26 cellular contexts compared by ENCODE assay signal in the genomic region with DNA sequence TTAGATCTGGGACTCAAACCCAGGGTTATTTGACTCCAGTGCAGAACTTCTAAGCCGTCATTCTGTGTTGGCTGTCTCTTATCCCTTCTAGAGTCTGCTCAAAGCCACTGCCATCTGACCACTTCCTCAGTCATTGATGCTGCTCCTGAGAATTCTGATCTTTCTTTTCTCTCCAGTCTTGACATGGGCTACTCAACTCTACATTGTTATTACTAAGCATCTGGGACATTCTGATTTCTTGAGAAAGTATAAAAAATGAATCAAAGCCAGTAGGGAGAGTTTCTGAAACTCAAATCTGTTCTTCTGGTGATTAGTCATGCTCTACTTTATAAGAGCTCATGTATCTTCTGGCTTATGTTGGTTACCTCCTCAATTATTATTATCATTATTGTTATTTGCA.
"Had no signal": no experiment of that assay in that cellular context is flagged by ENCODE, and none has a peak within 500 bp of the region (broad histone marks: within the 10 kb centered on the region; RNA-seq: fewer than 3 reads in every experiment).

No MANE protein-coding gene starts in this region.

- H3K27ac ChIP-seq: SK-N-MC, VCaP had no signal

- ATAC-seq: activated CD8-positive, alpha-beta T cell treated with anti-CD3 and anti-CD28 coated beads for 36 hours; Panc1; Right ventricle myocardium inferior; T-cell had no signal

- H3K4me3 Mint-ChIP-seq: activated CD8-positive, alpha-beta T cell treated with anti-CD3 and anti-CD28 coated beads for 36 hours; activated naive CD8-positive, alpha-beta T cell treated with anti-CD3 and anti-CD28 coated beads for 36 hours; activated T-helper 1 cell treated with anti-CD3 and anti-CD28 coated beads, Interleukin-12 subunit alpha, Interleukin-12 subunit beta, Interleukin-2, Interleukin-4 antibody, amounts not matched to agents 30 ng/mL and 10 ng/mL and 1 ng/mL, durations not matched to agents 14 hours and 24 hours and 36 hours; IgD-negative memory B cell; T-cell had no signal

- DNase-seq: activated CD4-positive, CD25-positive, alpha-beta regulatory T cell; activated CD8-positive, alpha-beta memory T cell treated with anti-CD3 and anti-CD28 coated beads, Interleukin-2, amount 50 U/mL, for 4 hours; activated CD8-positive, alpha-beta T cell treated with anti-CD3 and anti-CD28 coated beads for 36 hours; activated effector memory CD4-positive, alpha-beta T cell treated with anti-CD3 and anti-CD28 coated beads, Interleukin-2, amount 50 U/mL, for 16 hours; activated naive CD4-positive, alpha-beta T cell treated with Interleukin-2 at 50 U/mL for 16 hours; activated naive CD8-positive, alpha-beta T cell treated with anti-CD3 and anti-CD28 coated beads for 36 hours; KG1; NCI-H1092; NCI-H1417 treated with DMSO at 0.1 percent for 48 hours; NCI-H1694; NCI-H2029; NCI-H2107; NCI-H2171 treated with DMSO at 0.1 percent for 48 hours; NCI-H345; NCI-H510A; NCI-H526 treated with DMSO at 0.1 percent for 48 hours; NCI-H82; OCI-M1; RPMI8226; T-cell had no signal

- H3K36me3 Mint-ChIP-seq: activated naive CD8-positive, alpha-beta T cell treated with anti-CD3 and anti-CD28 coated beads for 36 hours; IgD-negative memory B cell; T-cell had no signal

- H3K4me3 ChIP-seq: SK-N-MC had no signal

- H3K27ac Mint-ChIP-seq: activated CD8-positive, alpha-beta T cell treated with anti-CD3 and anti-CD28 coated beads for 36 hours; activated naive CD8-positive, alpha-beta T cell treated with anti-CD3 and anti-CD28 coated beads for 36 hours; activated T-helper 1 cell treated with anti-CD3 and anti-CD28 coated beads, Interleukin-12 subunit alpha, Interleukin-12 subunit beta, Interleukin-2, Interleukin-4 antibody, amounts not matched to agents 30 ng/mL and 10 ng/mL and 1 ng/mL, durations not matched to agents 14 hours and 24 hours and 36 hours; IgD-negative memory B cell; T-cell had no signal

- H3K4me1 Mint-ChIP-seq: activated naive CD8-positive, alpha-beta T cell treated with anti-CD3 and anti-CD28 coated beads for 36 hours had no signal

- H3K27me3 Mint-ChIP-seq: activated CD8-positive, alpha-beta T cell treated with anti-CD3 and anti-CD28 coated beads for 36 hours; IgD-negative memory B cell; T-cell had no signal

- H3K9me3 Mint-ChIP-seq: activated CD8-positive, alpha-beta T cell treated with anti-CD3 and anti-CD28 coated beads for 36 hours; activated naive CD8-positive, alpha-beta T cell treated with anti-CD3 and anti-CD28 coated beads for 36 hours; activated T-helper 1 cell treated with anti-CD3 and anti-CD28 coated beads, Interleukin-12 subunit alpha, Interleukin-12 subunit beta, Interleukin-2, Interleukin-4 antibody, amounts not matched to agents 30 ng/mL and 10 ng/mL and 1 ng/mL, durations not matched to agents 14 hours and 24 hours and 36 hours; IgD-negative memory B cell; T-cell had no signal
